ENCODE assay signal across 15 cellular contexts in the genomic region with DNA sequence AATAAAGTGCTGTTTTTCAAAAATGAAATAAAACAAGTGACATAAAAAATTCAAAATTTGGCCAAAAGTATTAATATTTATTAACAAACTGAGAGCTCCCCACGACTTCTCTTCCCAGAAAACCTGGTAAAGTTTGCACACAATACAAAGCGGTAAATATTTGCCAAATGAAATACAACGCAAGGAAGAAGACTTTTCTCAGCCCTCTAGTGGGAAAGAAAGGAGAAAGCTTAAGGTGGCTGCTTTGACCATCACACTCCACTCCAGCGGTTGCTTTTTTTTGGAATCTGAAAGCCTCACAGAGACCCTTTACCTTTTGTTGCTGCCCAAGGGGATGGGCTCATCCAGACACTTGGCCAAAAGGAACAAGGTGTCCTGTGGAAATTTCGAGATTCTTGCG. TPM values are rescaled to one million over a fixed set of nuclear protein-coding genes. Genes with fewer than 3 reads are reported as not detected.
A peak's percentile ranks its signal among the peaks of the same experiment; 100 is the strongest.
DNase-seq lines count a peak whose midpoint lies in the region; ATAC-seq, FAIRE-seq and TF ChIP-seq lines count a peak whose summit lies in the region.
"Had no signal": no experiment of that assay in that cellular context is flagged by ENCODE, and none has a peak within 500 bp of the region (broad histone marks: within the 10 kb centered on the region; RNA-seq: fewer than 3 reads in every experiment).

No MANE protein-coding gene starts in this region.

- H3K9me3 ChIP-seq in HepG2 (ENCODE audit: low read length) (no peaks in the 10 kb centered on the region), right lobe of liver (no peaks in the 10 kb centered on the region), OCI-LY7 (ENCODE audit: low read length) (no peaks in the 10 kb centered on the region), small intestine (ENCODE audit: control insufficient read depth, low read depth) (no peaks in the 10 kb centered on the region)
- H3K9me3 ChIP-seq: neutrophil, suprapubic skin had no signal

- CTCF ChIA-PET in HepG2 (lab: Yijun Ruan, JAX; ENCODE audit: low intra/inter-chr PET ratio, low total read pairs) (no interaction called here), OCI-LY7 (lab: Charles Lee; ENCODE audit: unreplicated experiment) (no interaction called here)

- peak; percentile 60 for FAIRE-seq in HepG2 (lab: Jason Lieb, UNC)
- no peak for FAIRE-seq in small intestine (lab: Jason Lieb, UNC)

- intact Hi-C loops in HepG2 (cut with micrococcal nuclease; ENCODE audit: unreplicated experiment), result no loop called here
- intact Hi-C loops in right lobe of liver (cut with DNase I), result no loop called here
- intact Hi-C loops in OCI-LY7 (cut with micrococcal nuclease; ENCODE audit: unreplicated experiment), result loop anchor here (5.0 kb wide), 2 partner anchors 204 to 221 kb away; a partner anchor contains a TSS

- no TSS peak for BruUV-seq in HepG2 (replicated peaks; lab: Mats Ljungman, UMichigan)
- BruUV-seq in OCI-LY7 (replicated peaks; lab: Mats Ljungman, UMichigan), result no TSS peak

- H4K20me1 ChIP-seq in HepG2 (ENCODE audit: insufficient read depth, low read length) (no peaks in the 10 kb centered on the region), OCI-LY7 (ENCODE audit: insufficient read depth, low read length) (no peaks in the 10 kb centered on the region)

- in situ Hi-C loops in HepG2 (cut with HindIII; ENCODE audit: extremely low pct_ligation_motif_present, low pct_unique_long_range_greater_than_20kb), result no loop called here

- H3K4me1 ChIP-seq in HepG2 (ENCODE audit: insufficient read depth, low read length), result peaks cover 44% of the 10 kb centered on the region
- H3K4me1 ChIP-seq in right lobe of liver, result no peaks in the 10 kb centered on the region
- peaks cover 16% of the 10 kb centered on the region for H3K4me1 ChIP-seq in OCI-LY7 (ENCODE audit: insufficient read depth, low read length, poor library complexity, severe bottlenecking)
- no peaks in the 10 kb centered on the region for H3K4me1 ChIP-seq in small intestine (ENCODE audit: control insufficient read depth in 2 of 2, insufficient read depth in 1 of 2, low read depth in 1 of 2, low read length in 1 of 2)

- H2AFZ ChIP-seq in HepG2 (ENCODE audit: low read length) (no peak overlapping the region), OCI-LY7 (ENCODE audit: low read length) (no peak overlapping the region; the same call in 1 of the 2 replicates)

- H3K79me2 ChIP-seq in HepG2 (ENCODE audit: insufficient read depth, low read length) (no peaks in the 10 kb centered on the region), OCI-LY7 (ENCODE audit: insufficient read depth, low read depth, low read length) (peaks cover 4% of the 10 kb centered on the region; the same call in 1 of the 2 replicates)

- TF ChIP-seq EP300 in HepG2 (IDR thresholded peaks at IDR 0.05; ENCODE audit: low read depth in 2 of 2, low read length in 2 of 2), result no peak
- TF ChIP-seq EP300 in HepG2 (CRISPR knock-in tag; IDR thresholded peaks at IDR 0.05; ENCODE audit: borderline replicate concordance), result no peak

- no peak for TF ChIP-seq RAD21 in HepG2 (CRISPR knock-in tag; IDR thresholded peaks at IDR 0.05)

- H3K4me2 ChIP-seq in HepG2 (ENCODE audit: low read depth, low read length), result peak overlapping the region; percentile 79; the same call in 1 of the 2 replicates
- H3K4me2 ChIP-seq in OCI-LY7 (ENCODE audit: low read length), result no peak overlapping the region

- WGBS in HepG2 (ENCODE audit: low lambda C conversion rate), result 29% methylated on average over 6 of the region's 6 CpGs
- WGBS in right lobe of liver (ENCODE audit: insufficient coverage, low coverage, low lambda C conversion rate, missing lambda C conversion rate), result 67% methylated on average over 4 of the region's 6 CpGs
- WGBS in small intestine, 3 donors, result 73 to 82% (median 75%) methylated on average over 6 of the region's 6 CpGs

- DNase-seq in HepG2 (ENCODE audit: low spot score), result peak; percentile 11
- no peak for DNase-seq in right lobe of liver
- no peak for DNase-seq in OCI-LY7 (ENCODE audit: low spot score)
- no peak for DNase-seq in epithelial cell of proximal tubule (ENCODE audit: low read depth)
- DNase-seq in small intestine, result no peak
- DNase-seq in T-helper 9 cell, result no peak
- DNase-seq: activated naive CD4-positive, alpha-beta T cell; DMS153; NCI-H1048; NCI-H524 treated with DMSO at 0.1 percent for 48 hours; stimulated activated CD4-positive, alpha-beta T cell treated with anti-CD3 and anti-CD28 coated beads, Interleukin-2, amount 100 ng/mL, for 48 hours had no signal

- H3K36me3 ChIP-seq in HepG2 (replicated peaks in 1 of 2; ENCODE audit: control insufficient read depth in 1 of 2, insufficient read depth in 2 of 2, low read length in 2 of 2), result no peaks in the 10 kb centered on the region
- H3K36me3 ChIP-seq in right lobe of liver, result no peaks in the 10 kb centered on the region
- H3K36me3 ChIP-seq in OCI-LY7 (ENCODE audit: insufficient read depth, low read length), result no peaks in the 10 kb centered on the region
- H3K36me3 ChIP-seq in small intestine (ENCODE audit: control insufficient read depth in 2 of 2, insufficient read depth in 2 of 2, low read length in 2 of 2), result no peaks in the 10 kb centered on the region
- H3K36me3 ChIP-seq: neutrophil, suprapubic skin had no signal

- TF ChIP-seq CTCF in HepG2 (CRISPR knock-in tag; IDR thresholded peaks at IDR 0.05) (0 out of 2 replicates have a peak, but pooled peaks have one; percentile 9), right lobe of liver (IDR thresholded peaks at IDR 0.05) (no peak), OCI-LY7 (conservative IDR thresholded peaks at IDR 0.05; ENCODE audit: low read length) (peak; percentile 49), epithelial cell of proximal tubule (conservative IDR thresholded peaks at IDR 0.05; ENCODE audit: low read depth, low read length) (peak; percentile 44)

- ATAC-seq in HepG2 (no peak), right lobe of liver (no peak), GM21390 (IDR thresholded peaks at IDR 0.05; ENCODE audit: unreplicated experiment) (no peak), GM19395 (IDR thresholded peaks at IDR 0.05; ENCODE audit: unreplicated experiment) (no peak)

- H3K4me3 ChIP-seq in HepG2 (replicated peaks in 1 of 3; ENCODE audit: insufficient read depth in 1 of 3, low read depth in 2 of 3, low read length in 3 of 3) (0 out of 6 replicates have a peak overlapping the region, but pooled peaks of 1 of the 3 experiments have one; percentile 83), right lobe of liver (no peak overlapping the region), OCI-LY7 (ENCODE audit: low read depth, low read length, poor library complexity, severe bottlenecking) (no peak overlapping the region), epithelial cell of proximal tubule (ENCODE audit: low read depth, low read length) (no peak overlapping the region), small intestine (ENCODE audit: low read depth in 1 of 2, low read length in 2 of 2) (no peak overlapping the region)

- no peaks in the 10 kb centered on the region for H3K9me2 ChIP-seq in OCI-LY7 (ENCODE audit: insufficient read depth, low read length)

- H3K27ac ChIP-seq in HepG2 (ENCODE audit: extremely low read length, insufficient read depth, low read length), result no peak overlapping the region
- no peak overlapping the region for H3K27ac ChIP-seq in right lobe of liver
- no peak overlapping the region for H3K27ac ChIP-seq in OCI-LY7 (ENCODE audit: low read depth, low read length, poor library complexity, severe bottlenecking)
- no peak overlapping the region for H3K27ac ChIP-seq in small intestine (ENCODE audit: low read depth in 1 of 2, low read length in 1 of 2)
- H3K27ac ChIP-seq: neutrophil had no signal

- no peak overlapping the region for H3K9ac ChIP-seq in HepG2 (ENCODE audit: insufficient read depth, low read depth, low read length)

- TF ChIP-seq POLR2A in HepG2 (IDR thresholded peaks at IDR 0.05; ENCODE audit: insufficient read depth in 1 of 2, low read depth in 2 of 2, low read length in 2 of 2) (no peak), right lobe of liver (IDR thresholded peaks at IDR 0.05) (no peak)

- no peaks in the 10 kb centered on the region for H3K27me3 ChIP-seq in HepG2 (ENCODE audit: control insufficient read depth in 1 of 2, insufficient read depth in 2 of 2, low read length in 2 of 2)
- H3K27me3 ChIP-seq in right lobe of liver, result no peaks in the 10 kb centered on the region
- no peaks in the 10 kb centered on the region for H3K27me3 ChIP-seq in small intestine (ENCODE audit: control insufficient read depth in 2 of 2, insufficient read depth in 2 of 2, low read length in 2 of 2)
- H3K27me3 ChIP-seq: neutrophil, suprapubic skin had no signal

- POLR2A ChIA-PET in HepG2 (lab: Yijun Ruan, JAX), result no interaction called here
- POLR2A ChIA-PET in OCI-LY7 (lab: Charles Lee), result interaction anchor here (0.7 to 0.9 kb wide), 2 partner anchors 198 to 360 kb away, joined by 3 to 4 read pairs; no protein-coding TSS in a partner anchor

TF ChIP-seq in HepG2, 621 proteins besides CTCF, POLR2A, EP300 and RAD21 (continues in another document):
- TF ChIP-seq ZNF777 (CRISPR knock-in tag; IDR thresholded peaks at IDR 0.05), result no peak

RNA-seq across cellular contexts. Expression of a gene that starts 1.1 kb away (rescaled TPM):
- 11.0 and 12.9 TPM in 2 replicates for total RNA-seq in HepG2 (2016; rRNA removed; fragmentation: Illumina TruSeq; extraction: Trizol)
- 3.3 and 3.7 TPM in 2 replicates for total RNA-seq in HepG2 (2016; cell fraction: cytosol; rRNA removed; fragmentation: Illumina TruSeq; extraction: Trizol; ENCODE audit: low read depth)
- 9.1 and 13.1 TPM in 2 replicates for total RNA-seq in HepG2 (2016; cell fraction: insoluble cytoplasmic fraction; rRNA removed; fragmentation: Illumina TruSeq; extraction: Trizol)
- total RNA-seq in HepG2 (2016; cell fraction: membrane; rRNA removed; fragmentation: Illumina TruSeq; extraction: Trizol), result 2.8 and 4.4 TPM in 2 replicates
- total RNA-seq in HepG2 (2016; cell fraction: nucleus; rRNA removed; fragmentation: Illumina TruSeq; extraction: Trizol), result 17.6 and 20.5 TPM in 2 replicates
- 7.1 and 7.9 TPM in 2 replicates for polyA plus RNA-seq in HepG2 (2011; rRNA removed)
- 1.4 and 1.9 TPM in 2 replicates for polyA plus RNA-seq in HepG2 (2011; cell fraction: cytosol; rRNA removed)
- 12.3 and 18.5 TPM in 2 replicates for polyA plus RNA-seq in HepG2 (2011; cell fraction: nucleus; rRNA removed)
- 4.1 and 5.6 TPM in 2 replicates for polyA plus RNA-seq in HepG2 (2012)
- polyA plus RNA-seq in HepG2 (2016; cell fraction: cytosol; fragmentation: Illumina TruSeq; extraction: Trizol; ENCODE audit: low read depth), result 1.2 and 2.0 TPM in 2 replicates
- polyA plus RNA-seq in HepG2 (2016; cell fraction: insoluble cytoplasmic fraction; fragmentation: Illumina TruSeq; extraction: Trizol; ENCODE audit: low read depth), result 4.5 and 5.9 TPM in 2 replicates
- 0.74 and 2.3 TPM in 2 replicates for polyA plus RNA-seq in HepG2 (2016; cell fraction: membrane; fragmentation: Illumina TruSeq; extraction: Trizol; ENCODE audit: low read depth)
- 24.4 and 24.6 TPM in 2 replicates for polyA plus RNA-seq in HepG2 (2016; cell fraction: nucleus; fragmentation: Illumina TruSeq; extraction: Trizol; ENCODE audit: insufficient read depth, low read depth)
- polyA minus RNA-seq in HepG2 (2011; rRNA and poly(A)+ RNA removed; ENCODE audit: low replicate concordance), result 2.5 and 6.1 TPM in 2 replicates
- 1.6 and 4.3 TPM in 2 replicates for polyA minus RNA-seq in HepG2 (2011; cell fraction: cytosol; rRNA and poly(A)+ RNA removed)
- 19.1 and 23.4 TPM in 2 replicates for polyA minus RNA-seq in HepG2 (2011; cell fraction: nucleus; rRNA and poly(A)+ RNA removed)
- total RNA-seq in right lobe of liver, result 1 to 10 TPM; 3.2 to 6.7 (median 5.1) TPM
- 12.7 and 27.4 TPM in 2 replicates for total RNA-seq in OCI-LY7 (2014; rRNA removed; shearing (Covaris generic))
- total RNA-seq in OCI-LY7 (2022), result 23.1 and 26.8 TPM in 2 replicates
- 6.4 and 16.3 TPM in 2 replicates for total RNA-seq in epithelial cell of proximal tubule
- polyA plus RNA-seq in small intestine, result 1 to 10 TPM; 4.6 to 8.9 (median 8.4) TPM

Comparison
In these comparisons a context has a peak if more than half of its experiments do, and no peak if none do; other contexts are left out.
1. CTCF ChIP-seq: peak in HepG2 (single experiment), OCI-LY7 (single experiment) and epithelial cell of proximal tubule (single experiment); none in right lobe of liver (0 of 4).